11 cellular contexts compared by ENCODE assay signal in genomic region chr20:38840053-38840893, GRCh38. TPM values are rescaled to one million over a fixed set of nuclear protein-coding genes. Genes with fewer than 3 reads are reported as not detected.
DNase-seq lines count a peak whose midpoint lies in the region; ATAC-seq and TF ChIP-seq lines count a peak whose summit lies in the region.
"Had no signal": no experiment of that assay in that cellular context is flagged by ENCODE, and none has a peak within 500 bp of the region (broad histone marks: within the 10 kb centered on the region; RNA-seq: fewer than 3 reads in every experiment).

No MANE protein-coding gene starts in this region.

- peak; percentile 39 for DNase-seq in left cardiac atrium
- DNase-seq in Right ventricle myocardium superior: no peak
- peak; percentile 44 for DNase-seq in activated naive CD8-positive, alpha-beta T cell treated with anti-CD3 and anti-CD28 coated beads, Interleukin-2, amount 50 U/mL, for 24 hours
- no peak for DNase-seq in naive B cell
- DNase-seq in aorta: no peak
- no peak for DNase-seq in pons (ENCODE audit: low spot score)
- DNase-seq in osteocyte (ENCODE audit: extremely low spot score, unreplicated experiment): no peak
- DNase-seq: islet precursor cell, MV-4-11 had no signal

- H3K27ac ChIP-seq in aorta (ENCODE audit: low read depth in 1 of 2, low read length in 2 of 2): no peak overlapping the region

- TF ChIP-seq CTCF in osteocyte (IDR thresholded peaks at IDR 0.05): no peak

- no peaks in the 10 kb centered on the region for H3K9me3 ChIP-seq in aorta (ENCODE audit: control insufficient read depth, low read length)

- 72% methylated on average over 14 of the region's 14 CpGs for WGBS in aorta, 2 donors

- ATAC-seq in left cardiac atrium (peak; percentile 65 to 94), Right ventricle myocardium superior (ENCODE audit: poor library complexity) (no peak), naive B cell (ENCODE audit: low read depth in 2 of 2) (no peak), aorta (ENCODE audit: low FRiP score) (peak; percentile 35), GM19395 (IDR thresholded peaks at IDR 0.05; ENCODE audit: unreplicated experiment) (no peak)
- peak; percentile 39 for ATAC-seq in activated naive CD8-positive, alpha-beta T cell treated with anti-CD3 and anti-CD28 coated beads, Interleukin-2, amount 50 U/mL, for 24 hours

- peak overlapping the region; percentile 97 for H3K27ac Mint-ChIP-seq in activated naive CD8-positive, alpha-beta T cell treated with anti-CD3 and anti-CD28 coated beads, Interleukin-2, amount 50 U/mL, for 24 hours
- H3K27ac Mint-ChIP-seq in naive B cell (peak overlapping the region in 5 of 6 donors; percentile 92 to 100 (median 97)), osteocyte (ENCODE audit: unreplicated experiment) (no peak overlapping the region)

- intact Hi-C loops in left cardiac atrium (cut with DNase I) (no loop called here), Right ventricle myocardium superior (cut with DNase I) (no loop called here), aorta (cut with DNase I) (no loop called here)

- no peaks in the 10 kb centered on the region for H3K27me3 ChIP-seq in aorta (ENCODE audit: control insufficient read depth in 1 of 2, insufficient read depth in 2 of 2, low read length in 1 of 2)

- peaks cover 54% of the 10 kb centered on the region for H3K36me3 Mint-ChIP-seq in activated naive CD8-positive, alpha-beta T cell treated with anti-CD3 and anti-CD28 coated beads, Interleukin-2, amount 50 U/mL, for 24 hours (ENCODE audit: low read depth)
- H3K36me3 Mint-ChIP-seq in naive B cell: peaks cover 7 to 13% of the 10 kb centered on the region in 2 donors
- no peaks in the 10 kb centered on the region for H3K36me3 Mint-ChIP-seq in osteocyte (ENCODE audit: unreplicated experiment)

- peaks cover 79% of the 10 kb centered on the region for H3K4me1 Mint-ChIP-seq in activated naive CD8-positive, alpha-beta T cell treated with anti-CD3 and anti-CD28 coated beads, Interleukin-2, amount 50 U/mL, for 24 hours
- H3K4me1 Mint-ChIP-seq in naive B cell (peaks cover 44 to 82% (median 66%) of the 10 kb centered on the region in 3 donors), osteocyte (ENCODE audit: unreplicated experiment) (no peaks in the 10 kb centered on the region)

- H3K9me3 Mint-ChIP-seq in activated naive CD8-positive, alpha-beta T cell treated with anti-CD3 and anti-CD28 coated beads, Interleukin-2, amount 50 U/mL, for 24 hours: peaks cover under 1% of the 10 kb centered on the region
- H3K9me3 Mint-ChIP-seq in naive B cell: peaks cover 0 to 2% (median 0%) of the 10 kb centered on the region in 7 donors
- no peaks in the 10 kb centered on the region for H3K9me3 Mint-ChIP-seq in osteocyte (ENCODE audit: unreplicated experiment)

- H3K4me3 ChIP-seq in aorta (ENCODE audit: low read length in 2 of 2): no peak overlapping the region

- peak overlapping the region; percentile 32 for H3K4me3 Mint-ChIP-seq in activated naive CD8-positive, alpha-beta T cell treated with anti-CD3 and anti-CD28 coated beads, Interleukin-2, amount 50 U/mL, for 24 hours
- H3K4me3 Mint-ChIP-seq in naive B cell: peak overlapping the region in 5 of 8 donors; percentile 3 to 53 (median 12)
- no peak overlapping the region for H3K4me3 Mint-ChIP-seq in osteocyte (ENCODE audit: unreplicated experiment)

- no peaks in the 10 kb centered on the region for H3K27me3 Mint-ChIP-seq in activated naive CD8-positive, alpha-beta T cell treated with anti-CD3 and anti-CD28 coated beads, Interleukin-2, amount 50 U/mL, for 24 hours
- H3K27me3 Mint-ChIP-seq in naive B cell (no peaks in the 10 kb centered on the region), osteocyte (ENCODE audit: unreplicated experiment) (peaks cover 20% of the 10 kb centered on the region)

- H3K36me3 ChIP-seq in aorta (ENCODE audit: control insufficient read depth in 1 of 2, insufficient read depth in 2 of 2, low read length in 1 of 2): no peaks in the 10 kb centered on the region

- no peaks in the 10 kb centered on the region for H3K4me1 ChIP-seq in aorta (ENCODE audit: control insufficient read depth in 1 of 2, insufficient read depth in 2 of 2, low read length in 2 of 2)

RNA-seq across cellular contexts. Expression of gene PPP1R16B, which starts 34.8 kb away (rescaled TPM):
- total RNA-seq in left cardiac atrium (1 to 10 TPM; 5.4 to 7.7 TPM), Right ventricle myocardium superior (6.8 TPM), aorta (10 to 100 TPM; 13.4 to 17.6 TPM), osteocyte (not detected in 2 replicates)
- polyA plus RNA-seq in naive B cell (ENCODE audit: low read depth in 6 of 6) (10 to 100 TPM; 22.1 to 54.6 (median 38.4) TPM), aorta (1 to 10 TPM in 1 of 2 donors, under 1 TPM in 1; 0.97 to 1.3 TPM)
- total RNA-seq: chondrocyte had no signal

Comparison
In these comparisons a context has a peak if more than half of its experiments do, and no peak if none do; other contexts are left out.
1. ATAC-seq: peak in left cardiac atrium (2 of 2), activated naive CD8-positive, alpha-beta T cell treated with anti-CD3 and anti-CD28 coated beads, Interleukin-2, amount 50 U/mL, for 24 hours (single experiment) and aorta (single experiment); none in Right ventricle myocardium superior (single experiment), naive B cell (0 of 2) and GM19395 (single experiment).
2. DNase-seq: peak in left cardiac atrium (single experiment) and activated naive CD8-positive, alpha-beta T cell treated with anti-CD3 and anti-CD28 coated beads, Interleukin-2, amount 50 U/mL, for 24 hours (single experiment); none in Right ventricle myocardium superior (single experiment), naive B cell (single experiment), aorta (0 of 2), pons (single experiment) and osteocyte (single experiment).